Comparison of ENCODE assay signal across 8 cellular contexts in genomic region chr12:122501489-122501989, GRCh38. TPM values are rescaled to one million over a fixed set of nuclear protein-coding genes. Genes with fewer than 3 reads are reported as not detected.
A peak's percentile ranks its signal among the peaks of the same experiment; 100 is the strongest.
DNase-seq lines count a peak whose midpoint lies in the region; ATAC-seq and TF ChIP-seq lines count a peak whose summit lies in the region.

No MANE protein-coding gene starts in this region.

- H3K36me3 ChIP-seq in NT2/D1 (ENCODE audit: insufficient read depth, insufficient read length, low read length) (peaks cover 55% of the 10 kb centered on the region), endocrine pancreas (ENCODE audit: control insufficient read depth, insufficient read depth, low read length) (peaks cover 3% of the 10 kb centered on the region), prostate gland (peaks cover 0 to 10% of the 10 kb centered on the region in 2 donors)

- H3K4me3 ChIP-seq in GM12865 (ENCODE audit: low read depth, low read length) (peak overlapping the region; percentile 78), NT2/D1 (ENCODE audit: insufficient read length, low read depth) (peak overlapping the region; percentile 81), endocrine pancreas (ENCODE audit: control insufficient read depth, insufficient read depth, low read length) (peak overlapping the region; percentile 23), prostate gland (peak overlapping the region in 1 of 2 donors; percentile 79)

- ATAC-seq in GM18520 (IDR thresholded peaks at IDR 0.05; ENCODE audit: unreplicated experiment) (no peak), GM19455 (IDR thresholded peaks at IDR 0.05; ENCODE audit: unreplicated experiment) (no peak)

- H3K4me1 ChIP-seq in NT2/D1 (ENCODE audit: insufficient read depth, insufficient read length) (no peaks in the 10 kb centered on the region), endocrine pancreas (ENCODE audit: control insufficient read depth, insufficient read depth, low read length) (peaks cover 8% of the 10 kb centered on the region), prostate gland (replicated peaks) (no peaks in the 10 kb centered on the region)

- TF ChIP-seq CTCF in GM12865 (IDR thresholded peaks at IDR 0.05; ENCODE audit: insufficient read depth, low read depth, low read length, missing control alignments) = no peak
- TF ChIP-seq CTCF in prostate gland (IDR thresholded peaks at IDR 0.05) = no peak

- intact Hi-C loops in prostate gland (cut with DNase I) = loop anchor here (2.0 kb wide), 1 partner anchor 25 kb away; the partner anchor contains the start of genes KNTC1 and RSRC2

- H3K9me3 ChIP-seq in NT2/D1 (ENCODE audit: insufficient read depth, low read length) (no peaks in the 10 kb centered on the region), endocrine pancreas (ENCODE audit: control insufficient read depth, low read length) (no peaks in the 10 kb centered on the region), prostate gland (no peaks in the 10 kb centered on the region)

- no peak overlapping the region for H3K9ac ChIP-seq in NT2/D1 (ENCODE audit: insufficient read length, low read depth)
- H3K9ac ChIP-seq in endocrine pancreas (ENCODE audit: control insufficient read depth, insufficient read depth, low read length) = no peak overlapping the region

- no peak for TF ChIP-seq POLR2A in prostate gland (IDR thresholded peaks at IDR 0.05)

- peak; percentile 31 for DNase-seq in GM12865 (ENCODE audit: low read depth)
- no peak for DNase-seq in NT2/D1 (ENCODE audit: low read depth, low spot score)
- DNase-seq in prostate gland (ENCODE audit: low spot score) = no peak
- no peak for DNase-seq in GM19240 (ENCODE audit: insufficient read length, low spot score)
- DNase-seq in activated gamma-delta T cell (lab: John Stamatoyannopoulos, UW) = no peak

- no peaks in the 10 kb centered on the region for H3K27me3 ChIP-seq in NT2/D1 (ENCODE audit: insufficient read depth, insufficient read length)
- no peaks in the 10 kb centered on the region for H3K27me3 ChIP-seq in endocrine pancreas (ENCODE audit: control insufficient read depth, insufficient read depth, low read length)
- H3K27me3 ChIP-seq in prostate gland (replicated peaks; ENCODE audit: insufficient read depth) = no peaks in the 10 kb centered on the region

- H3K27ac ChIP-seq in prostate gland = peak overlapping the region; percentile 98 to 99

- 88% methylated on average over 9 of the region's 9 CpGs for WGBS in prostate gland

RNA-seq across cellular contexts. Expression of gene ZCCHC8, which starts 0.8 kb away (rescaled TPM):
- total RNA-seq in prostate gland = 10 to 100 TPM; 17.3 to 20.1 TPM

RNA-seq across cellular contexts. Expression of gene RSRC2, which starts 25.2 kb away (rescaled TPM):
- total RNA-seq in prostate gland = 10 to 100 TPM; 53.0 to 61.9 TPM

RNA-seq across cellular contexts. Expression of gene KNTC1, which starts 25.5 kb away (rescaled TPM):
- 10 to 100 TPM; 10.8 to 28.6 TPM for total RNA-seq in prostate gland
